In genomic region chr7:5320391-5320790, GRCh38 we compare ENCODE assay signal across 2 cellular contexts.
TF ChIP-seq lines count a peak whose summit lies in the region.

No MANE protein-coding gene starts in this region.

TF ChIP-seq in A549, 52 proteins besides CTCF, POLR2A, EP300 and RAD21:
- peak; percentile 34 for TF ChIP-seq MAFK (IDR thresholded peaks at IDR 0.05; ENCODE audit: partially characterized antibody)
- no peak for TF ChIP-seq NPAS2 (CRISPR knock-in tag; IDR thresholded peaks at IDR 0.05; ENCODE audit: borderline replicate concordance)

TF ChIP-seq in HepG2, 621 proteins besides CTCF, POLR2A, EP300 and RAD21:
- TF ChIP-seq NFATC3 (CRISPR knock-in tag; IDR thresholded peaks at IDR 0.05) (no peak), MAFK (conservative IDR thresholded peaks at IDR 0.05 in 1 of 2, IDR thresholded peaks at IDR 0.05 in 1 of 2; ENCODE audit: low read length in 2 of 2) (peak; percentile 13 to 14; a peak in 1 of 4 replicates), ZNF24 (IDR thresholded peaks at IDR 0.05) (no peak), ZNF850 (CRISPR knock-in tag; conservative IDR thresholded peaks at IDR 0.05) (no peak), POLR2G (IDR thresholded peaks at IDR 0.05; ENCODE audit: low read depth, low read length) (0 out of 2 replicates have a peak, but pooled peaks have one; percentile 26)
